24 cellular contexts compared by ENCODE assay signal in the genomic region with DNA sequence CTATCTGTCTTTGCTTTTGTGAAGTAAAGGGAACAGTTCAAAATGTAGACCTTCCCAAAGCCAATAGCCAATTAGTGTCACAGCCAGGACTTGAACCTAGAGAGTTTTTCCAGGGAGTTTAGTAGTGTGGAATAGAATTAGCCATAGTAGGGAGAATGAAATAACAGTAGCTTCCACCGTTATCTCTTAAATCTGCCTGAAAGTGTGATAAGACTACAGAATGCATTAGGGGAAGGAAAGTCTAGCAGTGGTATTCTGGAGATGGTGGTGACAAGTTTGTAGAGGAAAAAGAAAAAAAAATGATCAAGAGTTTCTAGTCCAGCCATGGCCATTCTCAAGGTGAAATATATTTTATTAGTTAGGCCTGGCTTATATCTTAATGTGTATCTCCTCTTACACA.
"Had no signal": no experiment of that assay in that cellular context is flagged by ENCODE, and none has a peak within 500 bp of the region (broad histone marks: within the 10 kb centered on the region; RNA-seq: fewer than 3 reads in every experiment).

No MANE protein-coding gene starts in this region.

- DNase-seq: activated CD4-positive, alpha-beta memory T cell treated with anti-CD3 and anti-CD28 coated beads for 36 hours; activated CD4-positive, alpha-beta T cell treated with anti-CD3 and anti-CD28 coated beads for 48 hours; activated effector memory CD4-positive, alpha-beta T cell treated with Interleukin-2 at 50 U/mL for 16 hours; activated naive CD4-positive, alpha-beta T cell treated with anti-CD3 and anti-CD28 coated beads, Interleukin-2, amount 50 U/mL, for 16 hours; activated T-cell treated with anti-CD3 and anti-CD28 coated beads, Interleukin-2, amount 50 U/mL, for 72 hours; central memory CD4-positive, alpha-beta T cell; effector memory CD4-positive, alpha-beta T cell; glutamatergic neuron; left ventricle myocardium superior; mammary epithelial cell; posterior cingulate gyrus; right lobe of liver; stomach; T-cell; transverse colon had no signal

- H3K36me3 ChIP-seq: esophagus muscularis mucosa, right lobe of liver, stomach, transverse colon had no signal

- ATAC-seq: activated T-cell treated with anti-CD3 and anti-CD28 coated beads, Interleukin-2, amount 50 U/mL, for 72 hours; left ventricle myocardium superior; right lobe of liver; stimulated activated memory B cell treated with anti-CD40 and anti-IgM and Interleukin-4, amounts not matched to agents 10 μg/mL and 1 μg/mL and 100 μg/mL, for 72 hours; T-cell had no signal

- H3K27ac Mint-ChIP-seq: activated CD4-positive, alpha-beta memory T cell treated with anti-CD3 and anti-CD28 coated beads for 36 hours; activated T-cell treated with anti-CD3 and anti-CD28 coated beads, Interleukin-2, amount 50 U/mL, for 72 hours; stimulated activated memory B cell treated with anti-CD40 and anti-IgM and Interleukin-4, amounts not matched to agents 10 μg/mL and 1 μg/mL and 100 μg/mL, for 72 hours; T-cell had no signal

- H3K4me3 Mint-ChIP-seq: activated CD4-positive, alpha-beta memory T cell treated with anti-CD3 and anti-CD28 coated beads for 36 hours; activated T-cell treated with anti-CD3 and anti-CD28 coated beads, Interleukin-2, amount 50 U/mL, for 72 hours; neural crest cell; stimulated activated memory B cell treated with anti-CD40 and anti-IgM and Interleukin-4, amounts not matched to agents 10 μg/mL and 1 μg/mL and 100 μg/mL, for 72 hours had no signal

- H3K27me3 Mint-ChIP-seq: activated CD4-positive, alpha-beta memory T cell treated with anti-CD3 and anti-CD28 coated beads for 36 hours; stimulated activated memory B cell treated with anti-CD40 and anti-IgM and Interleukin-4, amounts not matched to agents 10 μg/mL and 1 μg/mL and 100 μg/mL, for 72 hours; T-cell had no signal

- H3K27ac ChIP-seq: esophagus muscularis mucosa, hepatocyte, right lobe of liver, skin epidermis, stomach, transverse colon had no signal

- H3K4me3 ChIP-seq: esophagus muscularis mucosa, hepatocyte, right lobe of liver, skin epidermis, stomach, transverse colon had no signal

- H3K27me3 ChIP-seq: esophagus muscularis mucosa, hepatocyte, right lobe of liver, stomach, transverse colon had no signal

- FAIRE-seq: astrocyte, colon, frontal cortex, urothelium cell line had no signal

- H3K9me3 Mint-ChIP-seq: activated CD4-positive, alpha-beta memory T cell treated with anti-CD3 and anti-CD28 coated beads for 36 hours; activated T-cell treated with anti-CD3 and anti-CD28 coated beads, Interleukin-2, amount 50 U/mL, for 72 hours; neural crest cell; stimulated activated memory B cell treated with anti-CD40 and anti-IgM and Interleukin-4, amounts not matched to agents 10 μg/mL and 1 μg/mL and 100 μg/mL, for 72 hours; T-cell had no signal

- H3K9me3 ChIP-seq: esophagus muscularis mucosa, right lobe of liver, stomach, transverse colon had no signal

- H3K4me2 ChIP-seq: hepatocyte had no signal
